ENCODE assay signal across 11 cellular contexts in genomic region chr3:184129012-184129411, GRCh38. TPM values are rescaled to one million over a fixed set of nuclear protein-coding genes. Genes with fewer than 3 reads are reported as not detected.
DNase-seq lines count a peak whose midpoint lies in the region; ATAC-seq and TF ChIP-seq lines count a peak whose summit lies in the region.
"Had no signal": no experiment of that assay in that cellular context is flagged by ENCODE, and none has a peak within 500 bp of the region (broad histone marks: within the 10 kb centered on the region; RNA-seq: fewer than 3 reads in every experiment).

No MANE protein-coding gene starts in this region.

- no peaks in the 10 kb centered on the region for H3K27me3 ChIP-seq in left lung

- H3K9me3 ChIP-seq in left lung: no peaks in the 10 kb centered on the region

- H3K36me3 ChIP-seq in left lung: no peaks in the 10 kb centered on the region

- H3K27ac ChIP-seq in left lung: no peak overlapping the region

- intact Hi-C loops in left lung (cut with DNase I): no loop called here

- no peak overlapping the region for H3K4me3 ChIP-seq in WI38 (ENCODE audit: low read depth, low read length)
- no peak overlapping the region for H3K4me3 ChIP-seq in left lung

- TF ChIP-seq CTCF in WI38 (IDR thresholded peaks at IDR 0.05; ENCODE audit: low read depth, low read length) (peak; percentile 39; the same call in 1 of the 2 replicates), left lung (IDR thresholded peaks at IDR 0.05) (peak in 1 of 2 donors; percentile 26)

- peaks cover 0 to 4% of the 10 kb centered on the region in 2 donors for H3K4me1 ChIP-seq in left lung

- peak; percentile 90 for ATAC-seq in left lung
- ATAC-seq: naive thymus-derived CD4-positive, alpha-beta T cell had no signal

- DNase-seq in NCI-H1417 (lab: John Stamatoyannopoulos, UW): peak; percentile 21 to 40 (median 34)
- DNase-seq in NCI-H1417 treated with DMSO at 0.1 percent for 48 hours (lab: John Stamatoyannopoulos, UW): no peak
- peak; percentile 55 to 56 for DNase-seq in Kasumi-1 (lab: John Stamatoyannopoulos, UW)
- DNase-seq in left lung: peak in 1 of 2 donors; percentile 47
- no peak for DNase-seq in nucleus accumbens (lab: John Stamatoyannopoulos, UW)
- no peak for DNase-seq in DMS79 treated with DMSO at 0.1 percent for 48 hours (lab: John Stamatoyannopoulos, UW)
- no peak for DNase-seq in cortex of kidney (lab: John Stamatoyannopoulos, UW)

RNA-seq across cellular contexts. Expression of gene EIF2B5, which starts 6.1 kb away (rescaled TPM):
- total RNA-seq in left lung: 10 to 100 TPM; 32.2 to 44.5 TPM

RNA-seq across cellular contexts. Expression of gene DVL3, which starts 26.2 kb away (rescaled TPM):
- total RNA-seq in left lung: 10 to 100 TPM; 62.5 to 72.6 TPM

RNA-seq across cellular contexts. Expression of gene HTR3E, which starts 32.1 kb away (rescaled TPM):
- total RNA-seq in left lung: not detected
- total RNA-seq: CD4-positive, CD25-positive, alpha-beta regulatory T cell; naive thymus-derived CD4-positive, alpha-beta T cell; T-helper 2 cell treated with Interferon-gamma antibody and Interleukin-4, amounts not matched to agents 100 ng/mL and 5 ng/mL, for 36 hours had no signal

RNA-seq across cellular contexts. Expression of gene AP2M1, which starts 45.6 kb away (rescaled TPM):
- 100 to 1,000 TPM; 296 to 347 TPM for total RNA-seq in left lung

RNA-seq across cellular contexts. Expression of gene ABCF3, which starts 57.0 kb away (rescaled TPM):
- 10 to 100 TPM; 63.3 to 69.9 TPM for total RNA-seq in left lung

Comparison
In these comparisons a context has a peak if more than half of its experiments do, and no peak if none do; other contexts are left out.
1. DNase-seq: peak in NCI-H1417 (3 of 3) and Kasumi-1 (2 of 2); none in NCI-H1417 treated with DMSO at 0.1 percent for 48 hours (single experiment), nucleus accumbens (0 of 56), DMS79 treated with DMSO at 0.1 percent for 48 hours (single experiment) and cortex of kidney (single experiment).